In the genomic region with DNA sequence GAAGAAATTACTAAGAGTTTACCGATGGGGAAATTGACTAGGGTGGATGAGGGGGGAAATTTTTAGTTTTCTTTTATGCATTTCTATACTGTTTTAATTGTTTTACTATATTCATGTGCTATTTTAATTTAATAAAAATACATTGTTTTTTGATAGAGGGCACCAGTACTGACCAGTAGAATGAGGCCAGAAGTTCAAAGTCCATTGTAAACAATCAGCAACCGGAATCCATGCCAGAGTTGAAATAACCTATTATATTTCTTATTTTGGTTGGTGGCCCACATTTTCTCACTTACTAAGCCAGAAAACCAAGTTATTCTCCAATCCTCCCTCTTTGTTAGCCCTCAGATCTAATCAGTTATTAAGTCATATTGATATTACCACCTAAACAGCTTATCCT, we compare ENCODE assay signal across 3 cellular contexts.
"Had no signal": no experiment of that assay in that cellular context is flagged by ENCODE, and none has a peak within 500 bp of the region (broad histone marks: within the 10 kb centered on the region; RNA-seq: fewer than 3 reads in every experiment).

No MANE protein-coding gene starts in this region.

- DNase-seq: H9, HCEC 1CT had no signal

- H3K4me3 ChIP-seq: GM23338 had no signal

- ATAC-seq: GM23338 had no signal
